ENCODE assay signal across 22 cellular contexts in the genomic region with DNA sequence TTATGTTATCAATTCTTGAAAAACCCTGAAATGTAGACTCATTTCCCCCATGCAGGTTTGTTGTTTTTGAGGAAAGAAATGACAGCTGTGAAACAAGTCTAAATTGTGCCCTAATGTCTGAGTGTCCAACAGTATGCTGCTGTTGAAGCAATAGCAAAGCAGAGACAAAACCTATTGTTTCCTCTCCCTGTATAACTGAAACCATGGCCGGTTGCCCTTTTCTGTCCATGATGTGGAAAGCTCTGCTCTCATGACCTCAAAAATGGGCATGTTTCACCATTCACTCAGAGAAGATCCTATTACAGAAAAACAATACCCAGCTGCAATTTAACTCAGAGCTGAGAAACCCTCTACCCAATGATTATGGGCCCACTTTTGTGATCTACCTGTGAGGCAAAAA.
"Had no signal": no experiment of that assay in that cellular context is flagged by ENCODE, and none has a peak within 500 bp of the region (broad histone marks: within the 10 kb centered on the region; RNA-seq: fewer than 3 reads in every experiment).

No MANE protein-coding gene starts in this region.

- FAIRE-seq: TTC549 had no signal

- H3K4me3 ChIP-seq: cardiac muscle cell had no signal

- DNase-seq: activated CD4-positive, alpha-beta memory T cell treated with anti-CD3 and anti-CD28 coated beads for 36 hours; activated CD4-positive, alpha-beta T cell treated with anti-CD3 and anti-CD28 coated beads, Interleukin-2, amount 10 ng/mL, durations not matched to agents 7 days and 5 days; activated CD4-positive, CD25-positive, alpha-beta regulatory T cell; activated CD8-positive, alpha-beta memory T cell treated with anti-CD3 and anti-CD28 coated beads for 24 hours; activated effector memory CD4-positive, alpha-beta T cell treated with anti-CD3 and anti-CD28 coated beads, Interleukin-2, amount 50 U/mL, for 16 hours; activated naive CD4-positive, alpha-beta T cell treated with Interleukin-2 at 50 U/mL for 16 hours; activated naive CD8-positive, alpha-beta T cell treated with anti-CD3 and anti-CD28 coated beads, Interleukin-2, amount 50 U/mL, for 24 hours; activated T-cell treated with anti-CD3 and anti-CD28 coated beads, Interleukin-2, amount 50 U/mL, for 4 hours; KBM-7; NCI-H1092; NCI-H1417; NCI-H1930; NCI-H2171; NCI-H226; NCI-H526; NCI-H774; SIG-M5; T-helper 17 cell; T-helper 9 cell had no signal

- ATAC-seq: activated naive CD4-positive, alpha-beta T cell treated with anti-CD3 and anti-CD28 coated beads, Interleukin-2, amount 50 U/mL, for 72 hours; activated naive CD8-positive, alpha-beta T cell treated with anti-CD3 and anti-CD28 coated beads, Interleukin-2, amount 50 U/mL, for 24 hours; activated T-cell treated with anti-CD3 and anti-CD28 coated beads, Interleukin-2, amount 50 U/mL, for 4 hours; T-helper 17 cell had no signal
